Comparison of ENCODE assay signal across 28 cellular contexts in the genomic region with DNA sequence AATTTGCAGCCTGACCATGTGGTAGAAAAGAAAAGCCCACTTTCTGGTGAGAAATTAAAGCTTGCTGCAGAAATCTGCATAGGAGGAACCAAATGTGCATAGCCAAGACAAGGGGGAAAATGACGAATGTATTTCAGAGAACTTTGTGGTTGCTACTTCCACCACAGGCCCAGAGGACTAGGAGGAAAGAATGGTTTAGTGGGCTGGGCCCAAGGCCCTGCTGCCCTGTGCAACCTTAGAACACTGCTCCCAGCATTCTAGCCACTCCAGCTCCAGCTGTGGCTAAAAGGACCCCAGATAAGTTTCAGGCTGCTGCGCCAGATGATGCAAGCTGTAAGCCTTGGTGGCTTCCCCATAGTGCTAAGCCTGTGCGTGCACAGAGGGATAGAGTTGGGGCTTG.
"Had no signal": no experiment of that assay in that cellular context is flagged by ENCODE, and none has a peak within 500 bp of the region (broad histone marks: within the 10 kb centered on the region; RNA-seq: fewer than 3 reads in every experiment).

No MANE protein-coding gene starts in this region.

- H3K27me3 ChIP-seq: colonic mucosa, dorsolateral prefrontal cortex, esophagus muscularis mucosa, esophagus squamous epithelium, foreskin keratinocyte, gastrocnemius medialis, gastroesophageal sphincter, heart left ventricle, heart right ventricle had no signal

- H3K27ac ChIP-seq: colonic mucosa, coronary artery, dorsolateral prefrontal cortex, epithelial cell of prostate, esophagus muscularis mucosa, esophagus squamous epithelium, foreskin keratinocyte, gastrocnemius medialis, gastroesophageal sphincter, heart left ventricle, heart right ventricle had no signal

- H3K36me3 ChIP-seq: colonic mucosa, esophagus muscularis mucosa, esophagus squamous epithelium, gastrocnemius medialis, gastroesophageal sphincter, heart left ventricle, heart right ventricle had no signal

- DNase-seq: colonic mucosa; cortex of kidney; dermis blood vessel endothelial cell; dorsolateral prefrontal cortex; effector CD4-positive, alpha-beta T cell; effector CD8-positive, alpha-beta T cell; effector memory CD4-positive, alpha-beta T cell; effector memory CD8-positive, alpha-beta T cell; endodermal cell; erythroblast; esophagus squamous epithelium; foreskin fibroblast; foreskin keratinocyte; foreskin melanocyte; gastrocnemius medialis; glutamatergic neuron; head of caudate nucleus; heart left ventricle; heart right ventricle had no signal

- FAIRE-seq: colon, endometrium, endothelial cell of umbilical vein, frontal cortex had no signal

- ATAC-seq: effector memory CD8-positive, alpha-beta T cell; esophagus mucosa; foreskin keratinocyte; gastrocnemius medialis; gastroesophageal sphincter; heart left ventricle; heart right ventricle had no signal

- H3K4me1 ChIP-seq: colonic mucosa, esophagus muscularis mucosa, gastrocnemius medialis, gastroesophageal sphincter, heart left ventricle, heart right ventricle had no signal

- H3K9me3 ChIP-seq: colonic mucosa, esophagus muscularis mucosa, gastrocnemius medialis, gastroesophageal sphincter had no signal

- H3K4me3 ChIP-seq: colonic mucosa, coronary artery, dorsolateral prefrontal cortex, esophagus muscularis mucosa, esophagus squamous epithelium, gastrocnemius medialis, gastroesophageal sphincter, heart left ventricle, heart right ventricle had no signal
